In genomic region chr22:23071163-23072034, GRCh38 we compare ENCODE assay signal across 8 cellular contexts. TPM values are rescaled to one million over a fixed set of nuclear protein-coding genes. Genes with fewer than 3 reads are reported as not detected.
A peak's percentile ranks its signal among the peaks of the same experiment; 100 is the strongest.
DNase-seq lines count a peak whose midpoint lies in the region; ATAC-seq and TF ChIP-seq lines count a peak whose summit lies in the region.

No MANE protein-coding gene starts in this region.

- peaks cover 19% of the 10 kb centered on the region for H3K27me3 ChIP-seq in lower lobe of right lung (ENCODE audit: low read depth)

- peaks cover 16% of the 10 kb centered on the region for H3K4me1 ChIP-seq in lower lobe of right lung

- H3K27ac Mint-ChIP-seq in activated CD4-positive, alpha-beta T cell treated with anti-CD3 and anti-CD28 coated beads for 36 hours = no peak overlapping the region
- H3K27ac Mint-ChIP-seq in activated naive CD8-positive, alpha-beta T cell treated with anti-CD3 and anti-CD28 coated beads, Interleukin-2, amount 10 ng/mL, durations not matched to agents 7 days and 5 days = no peak overlapping the region

- H3K36me3 Mint-ChIP-seq in activated CD4-positive, alpha-beta T cell treated with anti-CD3 and anti-CD28 coated beads for 36 hours (ENCODE audit: low read depth) = no peaks in the 10 kb centered on the region
- H3K36me3 Mint-ChIP-seq in activated naive CD8-positive, alpha-beta T cell treated with anti-CD3 and anti-CD28 coated beads, Interleukin-2, amount 10 ng/mL, durations not matched to agents 7 days and 5 days = no peaks in the 10 kb centered on the region

- intact Hi-C loops in activated CD4-positive, alpha-beta T cell treated with anti-CD3 and anti-CD28 coated beads for 36 hours (cut with DNase I, micrococcal nuclease) = no loop called here
- intact Hi-C loops in lower lobe of right lung (cut with DNase I) = no loop called here

- peak overlapping the region; percentile 53 for H3K4me3 Mint-ChIP-seq in activated CD4-positive, alpha-beta T cell treated with anti-CD3 and anti-CD28 coated beads for 36 hours
- peak overlapping the region; percentile 48 for H3K4me3 Mint-ChIP-seq in activated naive CD8-positive, alpha-beta T cell treated with anti-CD3 and anti-CD28 coated beads, Interleukin-2, amount 10 ng/mL, durations not matched to agents 7 days and 5 days

- CTCF ChIA-PET in activated CD4-positive, alpha-beta T cell treated with anti-CD3 and anti-CD28 coated beads for 36 hours (lab: Charles Lee) = interaction anchor here (0.6 to 1.5 kb wide), 5 partner anchors 18 to 114 kb away, joined by 3 read pairs; no protein-coding TSS in a partner anchor

- ATAC-seq in activated CD4-positive, alpha-beta T cell treated with anti-CD3 and anti-CD28 coated beads for 36 hours = no peak
- ATAC-seq in activated naive CD8-positive, alpha-beta T cell treated with anti-CD3 and anti-CD28 coated beads, Interleukin-2, amount 10 ng/mL, durations not matched to agents 7 days and 5 days (ENCODE audit: low read depth) = no peak
- ATAC-seq in lower lobe of right lung (no peak), GM18868 (IDR thresholded peaks at IDR 0.05; ENCODE audit: unreplicated experiment) (no peak), GM19035 (IDR thresholded peaks at IDR 0.05; ENCODE audit: unreplicated experiment) (no peak)
- no peak for ATAC-seq in activated CD4-positive, CD25-positive, alpha-beta regulatory T cell treated with anti-CD3 and anti-CD28 coated beads, Interleukin-2, amount 50 U/mL, for 24 hours

- no peaks in the 10 kb centered on the region for H3K9me3 ChIP-seq in lower lobe of right lung

- POLR2A ChIA-PET in activated CD4-positive, alpha-beta T cell treated with anti-CD3 and anti-CD28 coated beads for 36 hours (lab: Charles Lee) = no interaction called here
- POLR2A ChIA-PET in activated naive CD8-positive, alpha-beta T cell treated with anti-CD3 and anti-CD28 coated beads, Interleukin-2, amount 10 ng/mL, durations not matched to agents 7 days and 5 days (lab: Charles Lee) = no interaction called here

- no peak for TF ChIP-seq CTCF in lower lobe of right lung (IDR thresholded peaks at IDR 0.05)

- peak overlapping the region; percentile 55 for H3K4me3 ChIP-seq in lower lobe of right lung

- H3K27me3 Mint-ChIP-seq in activated CD4-positive, alpha-beta T cell treated with anti-CD3 and anti-CD28 coated beads for 36 hours = peaks cover 14% of the 10 kb centered on the region
- peaks cover 45% of the 10 kb centered on the region for H3K27me3 Mint-ChIP-seq in activated naive CD8-positive, alpha-beta T cell treated with anti-CD3 and anti-CD28 coated beads, Interleukin-2, amount 10 ng/mL, durations not matched to agents 7 days and 5 days

- no peak overlapping the region for H3K27ac ChIP-seq in lower lobe of right lung
- peak overlapping the region; percentile 58 for H3K27ac ChIP-seq in temporal lobe (ENCODE audit: low read depth, low read length)

- no peaks in the 10 kb centered on the region for H3K36me3 ChIP-seq in lower lobe of right lung

- peak; percentile 2 for DNase-seq in activated CD4-positive, alpha-beta T cell treated with anti-CD3 and anti-CD28 coated beads for 36 hours
- DNase-seq in activated CD4-positive, alpha-beta T cell treated with anti-CD3 and anti-CD28 coated beads for 1 hour = no peak
- DNase-seq in activated naive CD8-positive, alpha-beta T cell treated with anti-CD3 and anti-CD28 coated beads, Interleukin-2, amount 10 ng/mL, durations not matched to agents 7 days and 5 days = peak; percentile 21
- DNase-seq in lower lobe of right lung = peak; percentile 37

- no peaks in the 10 kb centered on the region for H3K9me3 Mint-ChIP-seq in activated CD4-positive, alpha-beta T cell treated with anti-CD3 and anti-CD28 coated beads for 36 hours (ENCODE audit: low read depth)
- no peaks in the 10 kb centered on the region for H3K9me3 Mint-ChIP-seq in activated naive CD8-positive, alpha-beta T cell treated with anti-CD3 and anti-CD28 coated beads, Interleukin-2, amount 10 ng/mL, durations not matched to agents 7 days and 5 days

- H3K4me1 Mint-ChIP-seq in activated CD4-positive, alpha-beta T cell treated with anti-CD3 and anti-CD28 coated beads for 36 hours = peaks cover 8% of the 10 kb centered on the region
- H3K4me1 Mint-ChIP-seq in activated naive CD8-positive, alpha-beta T cell treated with anti-CD3 and anti-CD28 coated beads, Interleukin-2, amount 10 ng/mL, durations not matched to agents 7 days and 5 days = peaks cover 2% of the 10 kb centered on the region

RNA-seq across cellular contexts. Expression of gene GNAZ, which starts 1.1 kb away (rescaled TPM):
- 1 to 10 TPM; 1.1 to 1.5 TPM for total RNA-seq in activated CD4-positive, alpha-beta T cell treated with anti-CD3 and anti-CD28 coated beads for 36 hours
- total RNA-seq in activated naive CD8-positive, alpha-beta T cell treated with anti-CD3 and anti-CD28 coated beads, Interleukin-2, amount 10 ng/mL, durations not matched to agents 7 days and 5 days = under 1 TPM; 0.20 to 0.22 TPM
- total RNA-seq in lower lobe of right lung (2.4 TPM), temporal lobe (124 TPM)

Comparison
In these comparisons a context has a peak if more than half of its experiments do, and no peak if none do; other contexts are left out.
1. RNA of gene GNAZ, which starts 1.1 kb away (total RNA-seq): 124 TPM in temporal lobe (single experiment); 2.4 TPM in lower lobe of right lung (single experiment), 1.1 to 1.5 TPM in activated CD4-positive, alpha-beta T cell treated with anti-CD3 and anti-CD28 coated beads for 36 hours and 0.20 to 0.22 TPM in activated naive CD8-positive, alpha-beta T cell treated with anti-CD3 and anti-CD28 coated beads, Interleukin-2, amount 10 ng/mL, durations not matched to agents 7 days and 5 days; every median in the first group is over 10 times any median in the second.